ENCODE assay signal across 1 cellular context in the genomic region with DNA sequence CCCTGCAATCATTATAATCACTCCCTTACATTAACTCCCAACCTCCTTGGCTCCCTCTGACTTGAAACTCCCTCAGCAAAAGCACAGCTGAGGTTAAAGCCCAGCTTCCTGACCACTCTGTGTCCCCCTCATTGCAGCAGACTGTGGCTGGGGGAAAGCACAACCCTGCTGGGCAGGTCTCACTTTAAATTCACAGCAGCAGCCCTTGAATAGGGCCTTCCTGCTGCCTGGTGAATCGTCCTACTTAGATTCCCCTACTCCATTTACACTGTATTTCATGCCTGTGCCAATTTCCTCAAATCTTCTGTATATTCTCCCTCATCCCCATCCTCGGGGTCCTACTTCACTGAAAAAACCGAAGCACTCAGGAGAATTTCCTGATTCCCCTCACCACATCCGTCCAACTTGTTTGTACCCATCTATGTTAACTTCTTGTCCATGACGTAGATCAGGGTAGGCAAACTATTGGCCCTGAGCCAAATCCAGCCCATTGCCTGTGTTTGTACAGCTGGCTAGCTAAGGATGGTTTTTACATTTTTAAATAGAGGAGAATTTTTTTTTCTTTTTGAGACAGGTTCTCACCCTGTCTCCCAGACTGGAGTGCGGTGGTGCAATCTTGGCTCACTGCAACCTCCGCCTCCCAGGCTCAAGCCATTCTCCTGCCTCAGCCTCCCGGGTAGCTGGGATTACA.
TF ChIP-seq lines count a peak whose summit lies in the region.

No MANE protein-coding gene starts in this region.

TF ChIP-seq in GM12878, 131 proteins besides CTCF, POLR2A, EP300 and RAD21 (continued from another document):
- TF ChIP-seq, protein P1, sequence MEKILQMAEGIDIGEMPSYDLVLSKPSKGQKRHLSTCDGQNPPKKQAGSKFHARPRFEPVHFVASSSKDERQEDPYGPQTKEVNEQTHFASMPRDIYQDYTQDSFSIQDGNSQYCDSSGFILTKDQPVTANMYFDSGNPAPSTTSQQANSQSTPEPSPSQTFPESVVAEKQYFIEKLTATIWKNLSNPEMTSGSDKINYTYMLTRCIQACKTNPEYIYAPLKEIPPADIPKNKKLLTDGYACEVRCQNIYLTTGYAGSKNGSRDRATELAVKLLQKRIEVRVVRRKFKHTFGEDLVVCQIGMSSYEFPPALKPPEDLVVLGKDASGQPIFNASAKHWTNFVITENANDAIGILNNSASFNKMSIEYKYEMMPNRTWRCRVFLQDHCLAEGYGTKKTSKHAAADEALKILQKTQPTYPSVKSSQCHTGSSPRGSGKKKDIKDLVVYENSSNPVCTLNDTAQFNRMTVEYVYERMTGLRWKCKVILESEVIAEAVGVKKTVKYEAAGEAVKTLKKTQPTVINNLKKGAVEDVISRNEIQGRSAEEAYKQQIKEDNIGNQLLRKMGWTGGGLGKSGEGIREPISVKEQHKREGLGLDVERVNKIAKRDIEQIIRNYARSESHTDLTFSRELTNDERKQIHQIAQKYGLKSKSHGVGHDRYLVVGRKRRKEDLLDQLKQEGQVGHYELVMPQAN (conservative IDR thresholded peaks at IDR 0.05), result no peak
- no peak for TF ChIP-seq RCOR1 (conservative IDR thresholded peaks at IDR 0.05; ENCODE audit: low read depth, low read length)
- TF ChIP-seq ZNF622 (IDR thresholded peaks at IDR 0.05), result no peak
